12 cellular contexts compared by ENCODE assay signal in genomic region chr2:30040147-30040546, GRCh38.
"Had no signal": no experiment of that assay in that cellular context is flagged by ENCODE, and none has a peak within 500 bp of the region (broad histone marks: within the 10 kb centered on the region; RNA-seq: fewer than 3 reads in every experiment).

No MANE protein-coding gene starts in this region.

- DNase-seq: activated gamma-delta T cell treated with Interleukin-2 at 50 U/mL for 16 hours; activated naive CD8-positive, alpha-beta T cell treated with anti-CD3 and anti-CD28 coated beads, Interleukin-2, amount 10 ng/mL, durations not matched to agents 7 days and 5 days; body of pancreas; caudate nucleus; dorsolateral prefrontal cortex; foreskin fibroblast; SJCRH30; stomach; trophoblast cell; WERI-Rb-1 had no signal

- H3K9me3 ChIP-seq: body of pancreas, SJCRH30, stomach had no signal

- H3K4me3 ChIP-seq: body of pancreas, dorsolateral prefrontal cortex, SJCRH30, stomach had no signal

- ATAC-seq: body of pancreas had no signal

- H3K9me3 Mint-ChIP-seq: activated naive CD8-positive, alpha-beta T cell treated with anti-CD3 and anti-CD28 coated beads, Interleukin-2, amount 10 ng/mL, durations not matched to agents 7 days and 5 days; mesothelial cell of epicardium; nephron had no signal

- H3K4me1 ChIP-seq: stomach had no signal

- H3K4me1 Mint-ChIP-seq: activated naive CD8-positive, alpha-beta T cell treated with anti-CD3 and anti-CD28 coated beads, Interleukin-2, amount 10 ng/mL, durations not matched to agents 7 days and 5 days; mesothelial cell of epicardium; nephron had no signal

- H3K27me3 ChIP-seq: body of pancreas, dorsolateral prefrontal cortex, SJCRH30 had no signal

- H3K4me3 Mint-ChIP-seq: activated naive CD8-positive, alpha-beta T cell treated with anti-CD3 and anti-CD28 coated beads, Interleukin-2, amount 10 ng/mL, durations not matched to agents 7 days and 5 days; mesothelial cell of epicardium; nephron had no signal

- H3K27ac Mint-ChIP-seq: activated naive CD8-positive, alpha-beta T cell treated with anti-CD3 and anti-CD28 coated beads, Interleukin-2, amount 10 ng/mL, durations not matched to agents 7 days and 5 days; mesothelial cell of epicardium; nephron had no signal

- H3K36me3 ChIP-seq: SJCRH30, stomach, WERI-Rb-1 had no signal

- H3K27ac ChIP-seq: body of pancreas, dorsolateral prefrontal cortex, SJCRH30, stomach, WERI-Rb-1 had no signal

- H3K36me3 Mint-ChIP-seq: activated naive CD8-positive, alpha-beta T cell treated with anti-CD3 and anti-CD28 coated beads, Interleukin-2, amount 10 ng/mL, durations not matched to agents 7 days and 5 days; mesothelial cell of epicardium had no signal
